In the genomic region with DNA sequence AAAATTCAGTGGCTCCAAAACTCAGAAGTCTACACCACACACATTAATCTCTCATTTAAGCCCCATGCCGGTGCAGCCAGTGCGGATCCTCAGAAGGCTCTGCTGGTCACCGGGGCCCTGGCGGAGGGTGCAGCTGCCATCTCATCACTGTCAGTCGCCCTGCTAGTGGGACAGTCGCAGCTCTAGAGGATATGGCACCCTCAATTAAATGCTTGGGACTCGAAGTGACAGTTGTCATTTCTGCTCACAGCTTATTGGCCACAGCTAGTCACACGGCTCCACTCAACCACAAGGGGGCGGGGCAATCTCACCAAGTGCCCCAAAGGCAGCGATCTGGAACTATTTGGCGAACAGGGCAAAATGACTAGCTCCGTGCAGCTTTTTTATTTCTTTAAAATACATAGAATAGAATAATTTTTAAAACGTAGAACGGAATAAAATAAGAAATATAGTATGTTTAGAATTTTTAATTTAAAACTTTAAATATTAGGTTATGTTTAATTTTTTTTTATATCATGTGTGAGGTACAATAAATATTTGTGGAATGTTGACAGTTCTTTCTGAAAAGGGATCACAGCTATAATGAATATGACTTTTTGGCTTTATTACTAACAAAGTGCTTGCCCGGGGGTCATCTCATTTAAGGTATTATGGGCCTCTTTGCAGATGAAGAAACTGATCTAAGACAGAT, we compare ENCODE assay signal across 8 cellular contexts. TPM values are rescaled to one million over a fixed set of nuclear protein-coding genes. Genes with fewer than 3 reads are reported as not detected.
A peak's percentile ranks its signal among the peaks of the same experiment; 100 is the strongest.
DNase-seq lines count a peak whose midpoint lies in the region; ATAC-seq and TF ChIP-seq lines count a peak whose summit lies in the region.

No MANE protein-coding gene starts in this region.

- no peaks in the 10 kb centered on the region for H3K9me2 ChIP-seq in SU-DHL-6 (replicated peaks; ENCODE audit: insufficient read depth, low read length)

- no peaks in the 10 kb centered on the region for H3K79me2 ChIP-seq in SU-DHL-6 (ENCODE audit: insufficient read depth, low read length)

- peak overlapping the region; percentile 49 for H3K4me2 ChIP-seq in SU-DHL-6 (ENCODE audit: low read depth, low read length, poor library complexity, severe bottlenecking)

- CTCF ChIA-PET in BJ (lab: Yijun Ruan, JAX): interaction anchor here (0.5 to 7.9 kb wide), 39 partner anchors 10 to 1410 kb away, joined by 3 to 125 read pairs (median 4); partner anchors contain the start of genes MTFR1L, PAFAH2 and SELENON

- H3K36me3 ChIP-seq in BJ (ENCODE audit: control insufficient read depth, insufficient read depth, low read length) (no peaks in the 10 kb centered on the region), SU-DHL-6 (ENCODE audit: low read length) (no peaks in the 10 kb centered on the region), uterus (no peaks in the 10 kb centered on the region)

- H3K4me3 ChIP-seq in BJ (ENCODE audit: low read depth, low read length) (no peak overlapping the region), NB4 (ENCODE audit: low read depth, low read length) (no peak overlapping the region), SU-DHL-6 (ENCODE audit: insufficient read depth, low read length, poor library complexity, severe bottlenecking) (no peak overlapping the region), uterus (no peak overlapping the region)

- H3K4me1 Mint-ChIP-seq in activated naive CD8-positive, alpha-beta T cell (ENCODE audit: low read depth): peaks cover 20% of the 10 kb centered on the region
- H3K4me1 Mint-ChIP-seq in progenitor cell of endocrine pancreas (ENCODE audit: low read depth): no peaks in the 10 kb centered on the region

- H2AFZ ChIP-seq in SU-DHL-6 (ENCODE audit: low read depth, low read length, severe bottlenecking): no peak overlapping the region

- H3K9me3 ChIP-seq in SU-DHL-6 (ENCODE audit: insufficient read depth, low read length): no peaks in the 10 kb centered on the region
- no peaks in the 10 kb centered on the region for H3K9me3 ChIP-seq in uterus

- peak overlapping the region; percentile 10 for H3K4me3 Mint-ChIP-seq in activated naive CD8-positive, alpha-beta T cell
- H3K4me3 Mint-ChIP-seq in progenitor cell of endocrine pancreas (ENCODE audit: low read depth): no peak overlapping the region

- intact Hi-C loops in head of caudate nucleus (cut with DNase I): loop anchor here (5.0 kb wide), 1 partner anchor 189 kb away; no protein-coding TSS in a partner anchor
- intact Hi-C loops in uterus (cut with DNase I; ENCODE audit: low total_unique reads): loop anchor here (5.0 kb wide), 1 partner anchor 204 kb away; no protein-coding TSS in a partner anchor

- H3K27me3 ChIP-seq in BJ (ENCODE audit: control insufficient read depth, insufficient read depth, low read length): peaks cover 22% of the 10 kb centered on the region
- no peaks in the 10 kb centered on the region for H3K27me3 ChIP-seq in SU-DHL-6 (ENCODE audit: low read length)
- H3K27me3 ChIP-seq in uterus: no peaks in the 10 kb centered on the region

- H3K9ac ChIP-seq in SU-DHL-6 (ENCODE audit: low read length): no peak overlapping the region

- ATAC-seq in GM19463 (IDR thresholded peaks at IDR 0.05; ENCODE audit: unreplicated experiment): peak; percentile 85

- no peak for DNase-seq in BJ (ENCODE audit: low read depth)
- peak; percentile 89 for DNase-seq in NB4 (ENCODE audit: low read depth)
- DNase-seq in head of caudate nucleus: peak; percentile 82 to 96 (median 91)
- DNase-seq in progenitor cell of endocrine pancreas (ENCODE audit: low spot score, unreplicated experiment): peak; percentile 63
- DNase-seq in uterus: peak; percentile 83 to 89

- H3K36me3 Mint-ChIP-seq in activated naive CD8-positive, alpha-beta T cell: no peaks in the 10 kb centered on the region
- no peaks in the 10 kb centered on the region for H3K36me3 Mint-ChIP-seq in progenitor cell of endocrine pancreas (ENCODE audit: insufficient read depth)

- no peak overlapping the region for H3K27ac Mint-ChIP-seq in activated naive CD8-positive, alpha-beta T cell
- H3K27ac Mint-ChIP-seq in progenitor cell of endocrine pancreas: no peak overlapping the region

- H3F3A ChIP-seq in SU-DHL-6 (ENCODE audit: insufficient read depth): 0 out of 2 replicates have a peak, but pooled peaks cover 3% of the 10 kb centered on the region

- H3K27ac ChIP-seq in SU-DHL-6 (ENCODE audit: low read depth, low read length) (no peak overlapping the region), uterus (no peak overlapping the region)

- POLR2A ChIA-PET in BJ (lab: Charles Lee): interaction anchor here (0.6 kb wide), 1 partner anchor 252 kb away, joined by 4 read pairs; no protein-coding TSS in a partner anchor

- no peaks in the 10 kb centered on the region for H4K20me1 ChIP-seq in SU-DHL-6 (ENCODE audit: low read depth, low read length)

- H3K9me3 Mint-ChIP-seq in activated naive CD8-positive, alpha-beta T cell (ENCODE audit: low read depth): no peaks in the 10 kb centered on the region
- H3K9me3 Mint-ChIP-seq in progenitor cell of endocrine pancreas (ENCODE audit: low read depth): no peaks in the 10 kb centered on the region

- no peaks in the 10 kb centered on the region for H3K27me3 Mint-ChIP-seq in activated naive CD8-positive, alpha-beta T cell
- peaks cover 63% of the 10 kb centered on the region for H3K27me3 Mint-ChIP-seq in progenitor cell of endocrine pancreas

- TF ChIP-seq POLR2A in NB4 (IDR thresholded peaks at IDR 0.05; ENCODE audit: extremely low read depth, insufficient read length): no peak
- TF ChIP-seq POLR2A in uterus (IDR thresholded peaks at IDR 0.05): no peak

- TF ChIP-seq CTCF in BJ (IDR thresholded peaks at IDR 0.05; ENCODE audit: insufficient read depth, low read depth, low read length): peak; percentile 60
- peak; percentile 27 for TF ChIP-seq CTCF in NB4 (IDR thresholded peaks at IDR 0.05; ENCODE audit: low read depth, low read length)
- peak; percentile 18 for TF ChIP-seq CTCF in SU-DHL-6 (IDR thresholded peaks at IDR 0.05; ENCODE audit: insufficient read depth, low read length, poor library complexity, severe bottlenecking)
- TF ChIP-seq CTCF in progenitor cell of endocrine pancreas (IDR thresholded peaks at IDR 0.05; ENCODE audit: unreplicated experiment): peak; percentile 65
- peak; percentile 87 to 97 (median 91) for TF ChIP-seq CTCF in uterus (IDR thresholded peaks at IDR 0.05)

- H3K4me1 ChIP-seq in uterus: no peaks in the 10 kb centered on the region

RNA-seq across cellular contexts. Expression of gene MAN1C1, which starts 8.0 kb away (rescaled TPM):
- polyA plus RNA-seq in BJ (2011; rRNA removed): 0.98 and 1.1 TPM in 2 replicates
- 0.14 and 0.93 TPM in 2 replicates for polyA minus RNA-seq in BJ (2011; rRNA and poly(A)+ RNA removed)
- total RNA-seq in progenitor cell of endocrine pancreas (4.8 and 5.1 TPM in 2 replicates), uterus (10 to 100 TPM in 1 of 4 donors, 1 to 10 TPM in 3; 5.0 to 31.1 (median 7.9) TPM)

Comparison
In these comparisons a context has a peak if more than half of its experiments do, and no peak if none do; other contexts are left out.
1. CTCF ChIP-seq: peak in every context shown above with its lines; median percentile 91 in uterus; 65 in progenitor cell of endocrine pancreas; 60 in BJ; 27 in NB4; 18 in SU-DHL-6.